1 cellular context compared by ENCODE assay signal in genomic region chr22:43129426-43130425, GRCh38.
TF ChIP-seq lines count a peak whose summit lies in the region.

No MANE protein-coding gene starts in this region.

TF ChIP-seq in WTC11, 78 proteins besides CTCF, POLR2A, EP300 and RAD21 (continued from another document):
- TF ChIP-seq AFF4 (CRISPR knock-in tag; IDR thresholded peaks at IDR 0.05; ENCODE audit: borderline replicate concordance) (no peak), FOXP4 (CRISPR knock-in tag; IDR thresholded peaks at IDR 0.05) (no peak), ATF2 (CRISPR knock-in tag; IDR thresholded peaks at IDR 0.05; ENCODE audit: borderline replicate concordance, low read depth) (no peak), SOX15 (CRISPR knock-in tag; IDR thresholded peaks at IDR 0.05) (no peak), ATF6 (CRISPR knock-in tag; IDR thresholded peaks at IDR 0.05) (no peak), ELF4 (CRISPR knock-in tag; IDR thresholded peaks at IDR 0.05; ENCODE audit: low read depth) (no peak)
TF ChIP-seq in WTC11: peak in this region for 0.
